Comparison of ENCODE assay signal across 8 cellular contexts in genomic region chrX:40647307-40648197, GRCh38. TPM values are rescaled to one million over a fixed set of nuclear protein-coding genes. Genes with fewer than 3 reads are reported as not detected.
DNase-seq lines count a peak whose midpoint lies in the region; ATAC-seq, FAIRE-seq and TF ChIP-seq lines count a peak whose summit lies in the region.

Gene CXorf38 (minus strand): TSS chrX:40647561. CDS start chrX:40647520, 41 bp downstream.

- peak within 1 kb of the TSS; percentile 62 for H3K27ac ChIP-seq in RWPE2 (ENCODE audit: poor library complexity, severe bottlenecking)

- TF ChIP-seq POLR2A in H54 (IDR thresholded peaks at IDR 0.05; ENCODE audit: low read depth, low read length) = peak; percentile 77

- H3K36me3 ChIP-seq in Loucy (ENCODE audit: insufficient read depth, low read length) (no peaks in the 10 kb centered on the region), RWPE2 (ENCODE audit: low read depth) (peaks cover 13% of the 10 kb centered on the region)

- no peaks in the 10 kb centered on the region for H3K9me2 ChIP-seq in Loucy (replicated peaks; ENCODE audit: low read depth, low read length)

- peak within 1 kb of the TSS; percentile 78 for H2AFZ ChIP-seq in Loucy (ENCODE audit: low read length)

- peak within 1 kb of the TSS; percentile 78 for H3K9ac ChIP-seq in Loucy (ENCODE audit: low read depth, low read length, poor library complexity, severe bottlenecking)

- peak within 1 kb of the TSS; percentile 87 for H3K4me3 Mint-ChIP-seq in activated T-helper 2 cell treated with anti-CD3 and anti-CD28 coated beads, Interferon-gamma antibody, Interleukin-2, Interleukin-4, amounts not matched to agents 10 μg/mL and 5 μg/mL and 100 μg/mL, durations not matched to agents 14 hours and 24 hours and 36 hours (ENCODE audit: low read depth)
- H3K4me3 Mint-ChIP-seq in nephron = peak within 1 kb of the TSS; percentile 94 to 97 (median 95)
- H3K4me3 Mint-ChIP-seq in stimulated activated naive CD8-positive, alpha-beta T cell treated with anti-CD3 and anti-CD28 coated beads, Interleukin-15, Interleukin-2, amounts not matched to agents 100 ng/mL and 50 ng/mL, for 24 hours = peak within 1 kb of the TSS; percentile 95

- H3K4me1 ChIP-seq in Loucy (ENCODE audit: insufficient read depth, low read length, poor library complexity, severe bottlenecking) (peaks cover 11% of the 10 kb centered on the region), RWPE2 (ENCODE audit: insufficient read depth, poor library complexity, severe bottlenecking) (no peaks in the 10 kb centered on the region)

- H3K36me3 Mint-ChIP-seq in activated T-helper 2 cell treated with anti-CD3 and anti-CD28 coated beads, Interferon-gamma antibody, Interleukin-2, Interleukin-4, amounts not matched to agents 10 μg/mL and 5 μg/mL and 100 μg/mL, durations not matched to agents 14 hours and 24 hours and 36 hours (ENCODE audit: low read depth) = peaks cover 27% of the 10 kb centered on the region
- peaks cover 6% of the 10 kb centered on the region for H3K36me3 Mint-ChIP-seq in nephron (ENCODE audit: low read depth)
- H3K36me3 Mint-ChIP-seq in stimulated activated naive CD8-positive, alpha-beta T cell treated with anti-CD3 and anti-CD28 coated beads, Interleukin-15, Interleukin-2, amounts not matched to agents 100 ng/mL and 50 ng/mL, for 24 hours (ENCODE audit: low read depth) = peaks cover 25% of the 10 kb centered on the region

- peak within 1 kb of the TSS; percentile 94 for H3K4me2 ChIP-seq in Loucy (ENCODE audit: low read depth, low read length, poor library complexity, severe bottlenecking)

- H3K27ac Mint-ChIP-seq in activated T-helper 2 cell treated with anti-CD3 and anti-CD28 coated beads, Interferon-gamma antibody, Interleukin-2, Interleukin-4, amounts not matched to agents 10 μg/mL and 5 μg/mL and 100 μg/mL, durations not matched to agents 14 hours and 24 hours and 36 hours = peak within 1 kb of the TSS; percentile 87
- H3K27ac Mint-ChIP-seq in nephron = peak within 1 kb of the TSS; percentile 76 to 89 (median 86)
- H3K27ac Mint-ChIP-seq in stimulated activated naive CD8-positive, alpha-beta T cell treated with anti-CD3 and anti-CD28 coated beads, Interleukin-15, Interleukin-2, amounts not matched to agents 100 ng/mL and 50 ng/mL, for 24 hours = peak within 1 kb of the TSS; percentile 92

- DNase-seq in ELR (ENCODE audit: low read depth) (peak; percentile 82), H54 (ENCODE audit: insufficient read length, low spot score) (peak; percentile 30), RWPE2 (ENCODE audit: low spot score) (peak; percentile 57), fibroblast of peridontal ligament (ENCODE audit: extremely low read depth) (peak; percentile 85)
- DNase-seq in activated T-helper 2 cell treated with anti-CD3 and anti-CD28 coated beads, Interferon-gamma antibody, Interleukin-2, Interleukin-4, amounts not matched to agents 10 μg/mL and 5 μg/mL and 100 μg/mL, durations not matched to agents 14 hours and 24 hours and 36 hours (ENCODE audit: low spot score) = peak; percentile 85

- no peaks in the 10 kb centered on the region for H4K20me1 ChIP-seq in Loucy (ENCODE audit: insufficient read depth, low read length, poor library complexity, severe bottlenecking)

- peaks cover 17% of the 10 kb centered on the region for H3K4me1 Mint-ChIP-seq in activated T-helper 2 cell treated with anti-CD3 and anti-CD28 coated beads, Interferon-gamma antibody, Interleukin-2, Interleukin-4, amounts not matched to agents 10 μg/mL and 5 μg/mL and 100 μg/mL, durations not matched to agents 14 hours and 24 hours and 36 hours (ENCODE audit: low read depth)
- H3K4me1 Mint-ChIP-seq in nephron = peaks cover 23% of the 10 kb centered on the region
- H3K4me1 Mint-ChIP-seq in stimulated activated naive CD8-positive, alpha-beta T cell treated with anti-CD3 and anti-CD28 coated beads, Interleukin-15, Interleukin-2, amounts not matched to agents 100 ng/mL and 50 ng/mL, for 24 hours (ENCODE audit: low read depth) = peaks cover 25% of the 10 kb centered on the region

- H3K79me2 ChIP-seq in Loucy (ENCODE audit: insufficient read depth, low read length) = peaks cover 43% of the 10 kb centered on the region

- intact Hi-C loops in activated T-helper 2 cell treated with anti-CD3 and anti-CD28 coated beads, Interferon-gamma antibody, Interleukin-2, Interleukin-4, amounts not matched to agents 10 μg/mL and 5 μg/mL and 100 μg/mL, durations not matched to agents 14 hours and 24 hours and 36 hours (cut with micrococcal nuclease) = loop anchor here (2.0 to 10.0 kb wide), 5 partner anchors 67 to 1843 kb away; partner anchors contain the start of genes ATP6AP2, MED14, MID1IP1 and USP9X

- H3K9me3 Mint-ChIP-seq in activated T-helper 2 cell treated with anti-CD3 and anti-CD28 coated beads, Interferon-gamma antibody, Interleukin-2, Interleukin-4, amounts not matched to agents 10 μg/mL and 5 μg/mL and 100 μg/mL, durations not matched to agents 14 hours and 24 hours and 36 hours = no peaks in the 10 kb centered on the region
- H3K9me3 Mint-ChIP-seq in nephron = peaks cover 3% of the 10 kb centered on the region
- no peaks in the 10 kb centered on the region for H3K9me3 Mint-ChIP-seq in stimulated activated naive CD8-positive, alpha-beta T cell treated with anti-CD3 and anti-CD28 coated beads, Interleukin-15, Interleukin-2, amounts not matched to agents 100 ng/mL and 50 ng/mL, for 24 hours

- H3K27me3 ChIP-seq in Loucy (ENCODE audit: insufficient read depth, low read length, poor library complexity, severe bottlenecking) (no peaks in the 10 kb centered on the region), RWPE2 (ENCODE audit: insufficient read depth, poor library complexity, severe bottlenecking) (no peaks in the 10 kb centered on the region)

- TF ChIP-seq CTCF in Loucy (conservative IDR thresholded peaks at IDR 0.05; ENCODE audit: low read length) (no peak), RWPE2 (IDR thresholded peaks at IDR 0.05; ENCODE audit: poor library complexity, severe bottlenecking) (no peak), nephron (IDR thresholded peaks at IDR 0.05; ENCODE audit: unreplicated experiment in 3 of 3) (no peak)

- H3F3A ChIP-seq in Loucy (ENCODE audit: low read depth) = no peaks in the 10 kb centered on the region

- FAIRE-seq in H54 (lab: Jason Lieb, UNC) = no peak

- peak; percentile 60 for ATAC-seq in RWPE2 (ENCODE audit: low read depth)

- peak within 1 kb of the TSS; percentile 86 for H3K4me3 ChIP-seq in Loucy (ENCODE audit: low read length, poor library complexity, severe bottlenecking)
- H3K4me3 ChIP-seq in RWPE2 (ENCODE audit: severe bottlenecking) = peak within 1 kb of the TSS; percentile 86

- no peaks in the 10 kb centered on the region for H3K9me3 ChIP-seq in Loucy (ENCODE audit: insufficient read depth, low read depth, low read length)
- no peaks in the 10 kb centered on the region for H3K9me3 ChIP-seq in RWPE2 (ENCODE audit: severe bottlenecking)

- no peaks in the 10 kb centered on the region for H3K27me3 Mint-ChIP-seq in activated T-helper 2 cell treated with anti-CD3 and anti-CD28 coated beads, Interferon-gamma antibody, Interleukin-2, Interleukin-4, amounts not matched to agents 10 μg/mL and 5 μg/mL and 100 μg/mL, durations not matched to agents 14 hours and 24 hours and 36 hours (ENCODE audit: low read depth)
- H3K27me3 Mint-ChIP-seq in nephron (ENCODE audit: low read depth) = no peaks in the 10 kb centered on the region
- H3K27me3 Mint-ChIP-seq in stimulated activated naive CD8-positive, alpha-beta T cell treated with anti-CD3 and anti-CD28 coated beads, Interleukin-15, Interleukin-2, amounts not matched to agents 100 ng/mL and 50 ng/mL, for 24 hours = no peaks in the 10 kb centered on the region

RNA-seq across cellular contexts. Expression of gene CXorf38, which starts in this region (rescaled TPM):
- 19.5 TPM in 2 replicates for total RNA-seq in activated T-helper 2 cell treated with anti-CD3 and anti-CD28 coated beads, Interferon-gamma antibody, Interleukin-2, Interleukin-4, amounts not matched to agents 10 μg/mL and 5 μg/mL and 100 μg/mL, durations not matched to agents 14 hours and 24 hours and 36 hours

Comparison
In these comparisons a context has a peak if more than half of its experiments do, and no peak if none do; other contexts are left out.
1. Peak in every context shown above with its lines: DNase-seq, ATAC-seq, H3K4me3 ChIP-seq and H3K27ac ChIP-seq.
2. DNase-seq: peak in every context shown above with its lines; median percentile 85 in activated T-helper 2 cell treated with anti-CD3 and anti-CD28 coated beads, Interferon-gamma antibody, Interleukin-2, Interleukin-4, amounts not matched to agents 10 μg/mL and 5 μg/mL and 100 μg/mL, durations not matched to agents 14 hours and 24 hours and 36 hours; 85 in fibroblast of peridontal ligament; 82 in ELR; 57 in RWPE2; 30 in H54.